1 cellular context compared by ENCODE assay signal in genomic region chr1:146039844-146040194, GRCh38.
TF ChIP-seq lines count a peak whose summit lies in the region.

No MANE protein-coding gene starts in this region.

TF ChIP-seq in GM23338, 12 proteins besides CTCF, POLR2A, EP300 and RAD21 (continued from another document):
- TF ChIP-seq, protein P1, sequence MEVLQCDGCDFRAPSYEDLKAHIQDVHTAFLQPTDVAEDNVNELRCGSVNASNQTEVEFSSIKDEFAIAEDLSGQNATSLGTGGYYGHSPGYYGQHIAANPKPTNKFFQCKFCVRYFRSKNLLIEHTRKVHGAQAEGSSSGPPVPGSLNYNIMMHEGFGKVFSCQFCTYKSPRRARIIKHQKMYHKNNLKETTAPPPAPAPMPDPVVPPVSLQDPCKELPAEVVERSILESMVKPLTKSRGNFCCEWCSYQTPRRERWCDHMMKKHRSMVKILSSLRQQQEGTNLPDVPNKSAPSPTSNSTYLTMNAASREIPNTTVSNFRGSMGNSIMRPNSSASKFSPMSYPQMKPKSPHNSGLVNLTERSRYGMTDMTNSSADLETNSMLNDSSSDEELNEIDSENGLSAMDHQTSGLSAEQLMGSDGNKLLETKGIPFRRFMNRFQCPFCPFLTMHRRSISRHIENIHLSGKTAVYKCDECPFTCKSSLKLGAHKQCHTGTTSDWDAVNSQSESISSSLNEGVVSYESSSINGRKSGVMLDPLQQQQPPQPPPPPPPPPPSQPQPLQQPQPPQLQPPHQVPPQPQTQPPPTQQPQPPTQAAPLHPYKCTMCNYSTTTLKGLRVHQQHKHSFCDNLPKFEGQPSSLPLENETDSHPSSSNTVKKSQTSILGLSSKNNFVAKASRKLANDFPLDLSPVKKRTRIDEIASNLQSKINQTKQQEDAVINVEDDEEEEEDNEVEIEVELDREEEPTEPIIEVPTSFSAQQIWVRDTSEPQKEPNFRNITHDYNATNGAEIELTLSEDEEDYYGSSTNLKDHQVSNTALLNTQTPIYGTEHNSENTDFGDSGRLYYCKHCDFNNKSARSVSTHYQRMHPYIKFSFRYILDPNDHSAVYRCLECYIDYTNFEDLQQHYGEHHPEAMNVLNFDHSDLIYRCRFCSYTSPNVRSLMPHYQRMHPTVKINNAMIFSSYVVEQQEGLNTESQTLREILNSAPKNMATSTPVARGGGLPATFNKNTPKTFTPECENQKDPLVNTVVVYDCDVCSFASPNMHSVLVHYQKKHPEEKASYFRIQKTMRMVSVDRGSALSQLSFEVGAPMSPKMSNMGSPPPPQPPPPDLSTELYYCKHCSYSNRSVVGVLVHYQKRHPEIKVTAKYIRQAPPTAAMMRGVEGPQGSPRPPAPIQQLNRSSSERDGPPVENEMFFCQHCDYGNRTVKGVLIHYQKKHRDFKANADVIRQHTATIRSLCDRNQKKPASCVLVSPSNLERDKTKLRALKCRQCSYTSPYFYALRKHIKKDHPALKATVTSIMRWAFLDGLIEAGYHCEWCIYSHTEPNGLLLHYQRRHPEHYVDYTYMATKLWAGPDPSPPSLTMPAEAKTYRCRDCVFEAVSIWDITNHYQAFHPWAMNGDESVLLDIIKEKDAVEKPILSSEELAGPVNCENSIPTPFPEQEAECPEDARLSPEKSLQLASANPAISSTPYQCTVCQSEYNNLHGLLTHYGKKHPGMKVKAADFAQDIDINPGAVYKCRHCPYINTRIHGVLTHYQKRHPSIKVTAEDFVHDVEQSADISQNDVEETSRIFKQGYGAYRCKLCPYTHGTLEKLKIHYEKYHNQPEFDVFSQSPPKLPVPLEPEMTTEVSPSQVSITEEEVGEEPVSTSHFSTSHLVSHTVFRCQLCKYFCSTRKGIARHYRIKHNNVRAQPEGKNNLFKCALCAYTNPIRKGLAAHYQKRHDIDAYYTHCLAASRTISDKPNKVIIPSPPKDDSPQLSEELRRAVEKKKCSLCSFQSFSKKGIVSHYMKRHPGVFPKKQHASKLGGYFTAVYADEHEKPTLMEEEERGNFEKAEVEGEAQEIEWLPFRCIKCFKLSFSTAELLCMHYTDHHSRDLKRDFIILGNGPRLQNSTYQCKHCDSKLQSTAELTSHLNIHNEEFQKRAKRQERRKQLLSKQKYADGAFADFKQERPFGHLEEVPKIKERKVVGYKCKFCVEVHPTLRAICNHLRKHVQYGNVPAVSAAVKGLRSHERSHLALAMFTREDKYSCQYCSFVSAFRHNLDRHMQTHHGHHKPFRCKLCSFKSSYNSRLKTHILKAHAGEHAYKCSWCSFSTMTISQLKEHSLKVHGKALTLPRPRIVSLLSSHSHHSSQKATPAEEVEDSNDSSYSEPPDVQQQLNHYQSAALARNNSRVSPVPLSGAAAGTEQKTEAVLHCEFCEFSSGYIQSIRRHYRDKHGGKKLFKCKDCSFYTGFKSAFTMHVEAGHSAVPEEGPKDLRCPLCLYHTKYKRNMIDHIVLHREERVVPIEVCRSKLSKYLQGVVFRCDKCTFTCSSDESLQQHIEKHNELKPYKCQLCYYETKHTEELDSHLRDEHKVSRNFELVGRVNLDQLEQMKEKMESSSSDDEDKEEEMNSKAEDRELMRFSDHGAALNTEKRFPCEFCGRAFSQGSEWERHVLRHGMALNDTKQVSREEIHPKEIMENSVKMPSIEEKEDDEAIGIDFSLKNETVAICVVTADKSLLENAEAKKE (CRISPR knock-in tag; IDR thresholded peaks at IDR 0.05) = no peak
- TF ChIP-seq EZH2 (IDR thresholded peaks at IDR 0.05; ENCODE audit: low read depth, unreplicated experiment) (no peak), POLR2AphosphoS5 (IDR thresholded peaks at IDR 0.05; ENCODE audit: low read depth) (no peak), EZH2phosphoT487 (IDR thresholded peaks at IDR 0.05; ENCODE audit: unreplicated experiment) (no peak), CREB1 (CRISPR knock-in tag; IDR thresholded peaks at IDR 0.05; ENCODE audit: low read depth) (no peak), JUNB (IDR thresholded peaks at IDR 0.05; ENCODE audit: unreplicated experiment) (no peak), STAT1 (IDR thresholded peaks at IDR 0.05; ENCODE audit: unreplicated experiment) (no peak), ZNF331 (CRISPR knock-in tag; IDR thresholded peaks at IDR 0.05; ENCODE audit: low read depth) (no peak)
TF ChIP-seq in GM23338: peak in this region for 0.
